Comparison of ENCODE assay signal across 18 cellular contexts in genomic region chr6:154476494-154476893, GRCh38. TPM values are rescaled to one million over a fixed set of nuclear protein-coding genes. Genes with fewer than 3 reads are reported as not detected.
DNase-seq lines count a peak whose midpoint lies in the region; ATAC-seq, FAIRE-seq and TF ChIP-seq lines count a peak whose summit lies in the region.
"Had no signal": no experiment of that assay in that cellular context is flagged by ENCODE, and none has a peak within 500 bp of the region (broad histone marks: within the 10 kb centered on the region; RNA-seq: fewer than 3 reads in every experiment).

No MANE protein-coding gene starts in this region.

- H2BK12ac ChIP-seq in trophoblast cell (ENCODE audit: low read length) = no peak overlapping the region

- no peak overlapping the region for H3K14ac ChIP-seq in trophoblast cell (ENCODE audit: low read length)

- H3K27ac ChIP-seq in pancreas (peak overlapping the region; percentile 18 to 51 (median 34)), trophoblast cell (ENCODE audit: low read depth, low read length) (no peak overlapping the region)
- H3K27ac ChIP-seq: BLaER1 treated with 17β-estradiol and CSF1 and Interleukin-3, amounts not matched to agents 10 nM and 100 nM had no signal

- intact Hi-C loops in pancreas (cut with DNase I) (no loop called here), left cardiac atrium (cut with DNase I) (no loop called here)

- no peak overlapping the region for H3K23ac ChIP-seq in trophoblast cell (ENCODE audit: low read length)

- H3K4me3 ChIP-seq in epithelial cell of proximal tubule (ENCODE audit: low read depth, low read length) (peak overlapping the region; percentile 57), pancreas (no peak overlapping the region), trophoblast cell (ENCODE audit: low read depth, low read length) (no peak overlapping the region)
- H3K4me3 ChIP-seq: BLaER1 treated with 17β-estradiol and CSF1 and Interleukin-3, amounts not matched to agents 10 nM and 100 nM had no signal

- H3K4me1 ChIP-seq in pancreas (peaks cover 0 to 31% (median 14%) of the 10 kb centered on the region in 3 donors), trophoblast cell (ENCODE audit: control insufficient read depth in 1 of 2, insufficient read depth in 2 of 2, low read length in 2 of 2) (peaks cover 9 to 18% of the 10 kb centered on the region in 2 experiments)

- ATAC-seq in HG03175 (IDR thresholded peaks at IDR 0.05; ENCODE audit: unreplicated experiment) (peak; percentile 33), pancreas (no peak), left cardiac atrium (no peak), HG02970 (IDR thresholded peaks at IDR 0.05; ENCODE audit: low FRiP score, unreplicated experiment) (no peak)

- DNase-seq in Caki2 (ENCODE audit: low read depth) (peak; percentile 70), epithelial cell of proximal tubule (ENCODE audit: low read depth) (peak; percentile 89), pancreas (no peak), left cardiac atrium (no peak), trophoblast cell (no peak)
- DNase-seq in activated CD4-positive, alpha-beta T cell treated with anti-CD3 and anti-CD28 coated beads, Interleukin-2, amount 50 U/mL, for 48 hours = no peak
- DNase-seq: 8988T, COR-L47, DMS79, NCI-H1436 treated with DMSO at 0.1 percent for 48 hours, NCI-H2081 treated with DMSO at 0.1 percent for 48 hours, NCI-H2227 treated with DMSO at 0.1 percent for 48 hours, NCI-H524 treated with DMSO at 0.1 percent for 48 hours had no signal

- H3K9ac ChIP-seq in trophoblast cell (ENCODE audit: low read length) = no peak overlapping the region
- H3K9ac ChIP-seq: BLaER1 treated with 17β-estradiol and CSF1 and Interleukin-3, amounts not matched to agents 10 nM and 100 nM had no signal

- H4K12ac ChIP-seq in trophoblast cell (ENCODE audit: low read depth, low read length) = no peak overlapping the region

- no peak overlapping the region for H4K8ac ChIP-seq in trophoblast cell (ENCODE audit: low read depth, low read length)

- H3K4ac ChIP-seq in trophoblast cell (ENCODE audit: low read depth, low read length) = no peak overlapping the region

- H3K79me2 ChIP-seq in trophoblast cell (ENCODE audit: control insufficient read depth, insufficient read depth, low read length, poor library complexity) = no peaks in the 10 kb centered on the region

- WGBS in pancreas, 2 donors = 61 to 73% methylated on average over 4 of the region's 4 CpGs
- no CpG with 5 or more reads among the region's 4 CpGs for WGBS in trophoblast cell (ENCODE audit: extremely low coverage, insufficient coverage, insufficient read length)

- no peak overlapping the region for H3K4me2 ChIP-seq in trophoblast cell (ENCODE audit: low read length)
- H3K4me2 ChIP-seq: BLaER1 treated with 17β-estradiol and CSF1 and Interleukin-3, amounts not matched to agents 10 nM and 100 nM had no signal

- no peak overlapping the region for H2BK5ac ChIP-seq in trophoblast cell (ENCODE audit: low read depth, low read length, poor library complexity)

- H3K36me3 ChIP-seq in pancreas (no peaks in the 10 kb centered on the region), trophoblast cell (ENCODE audit: control insufficient read depth in 1 of 2, insufficient read depth in 2 of 2, low read length in 2 of 2) (no peaks in the 10 kb centered on the region)

- no peak overlapping the region for H3K18ac ChIP-seq in trophoblast cell (ENCODE audit: low read length)

- no peak overlapping the region for H2AK5ac ChIP-seq in trophoblast cell (ENCODE audit: low read length)

- H2AFZ ChIP-seq in trophoblast cell (ENCODE audit: insufficient read depth, low read length, poor library complexity) = no peak overlapping the region

- no peaks in the 10 kb centered on the region for H3K27me3 ChIP-seq in pancreas
- H3K27me3 ChIP-seq in trophoblast cell (ENCODE audit: insufficient read depth, low read length) = no peaks in the 10 kb centered on the region
- H3K27me3 ChIP-seq: BLaER1 treated with 17β-estradiol and CSF1 and Interleukin-3, amounts not matched to agents 10 nM and 100 nM had no signal

- no peak overlapping the region for H2BK120ac ChIP-seq in trophoblast cell (ENCODE audit: insufficient read depth, low read length, poor library complexity)

- in situ Hi-C loops in Caki2 (cut with HindIII; ENCODE audit: low pct_unique_long_range_greater_than_20kb, low sequenced_read_pairs) = no loop called here

- no peaks in the 10 kb centered on the region for H3K9me3 ChIP-seq in pancreas
- no peaks in the 10 kb centered on the region for H3K9me3 ChIP-seq in trophoblast cell (ENCODE audit: insufficient read depth, low read depth, low read length)

- no peak for TF ChIP-seq CTCF in epithelial cell of proximal tubule (conservative IDR thresholded peaks at IDR 0.05; ENCODE audit: low read depth, low read length)
- TF ChIP-seq CTCF in pancreas (IDR thresholded peaks at IDR 0.05) = no peak

- no peak overlapping the region for H4K91ac ChIP-seq in trophoblast cell (ENCODE audit: low read depth, low read length)

- no peaks in the 10 kb centered on the region for H3K79me1 ChIP-seq in trophoblast cell (ENCODE audit: low read length)

- no peak for FAIRE-seq in pancreas (lab: Jason Lieb, UNC)
- FAIRE-seq: GM12891, H1 had no signal

RNA-seq across cellular contexts. Expression of gene CNKSR3, which starts 34.0 kb away (rescaled TPM):
- total RNA-seq in Caki2 (2014; rRNA removed; shearing (Covaris generic); ENCODE audit: low replicate concordance) = 23.0 and 27.7 TPM in 2 replicates
- 10.3 and 12.4 TPM in 2 replicates for total RNA-seq in epithelial cell of proximal tubule
- total RNA-seq in pancreas = 10 to 100 TPM; 14.3 to 24.2 (median 18.6) TPM
- 10 to 100 TPM in 1 of 2 donors, 1 to 10 TPM in 1; 7.6 to 21.3 TPM for polyA plus RNA-seq in pancreas
- 10 to 100 TPM; 16.6 to 18.8 TPM for total RNA-seq in left cardiac atrium
- polyA plus RNA-seq in trophoblast cell (2013) = 1.1 and 1.2 TPM in 2 replicates

Comparison
In these comparisons a context has a peak if more than half of its experiments do, and no peak if none do; other contexts are left out.
1. DNase-seq: peak in Caki2 (single experiment) and epithelial cell of proximal tubule (single experiment); none in pancreas (0 of 6), left cardiac atrium (single experiment), trophoblast cell (0 of 2) and activated CD4-positive, alpha-beta T cell treated with anti-CD3 and anti-CD28 coated beads, Interleukin-2, amount 50 U/mL, for 48 hours (0 of 2).